Comparison of ENCODE assay signal across 19 cellular contexts in the genomic region with DNA sequence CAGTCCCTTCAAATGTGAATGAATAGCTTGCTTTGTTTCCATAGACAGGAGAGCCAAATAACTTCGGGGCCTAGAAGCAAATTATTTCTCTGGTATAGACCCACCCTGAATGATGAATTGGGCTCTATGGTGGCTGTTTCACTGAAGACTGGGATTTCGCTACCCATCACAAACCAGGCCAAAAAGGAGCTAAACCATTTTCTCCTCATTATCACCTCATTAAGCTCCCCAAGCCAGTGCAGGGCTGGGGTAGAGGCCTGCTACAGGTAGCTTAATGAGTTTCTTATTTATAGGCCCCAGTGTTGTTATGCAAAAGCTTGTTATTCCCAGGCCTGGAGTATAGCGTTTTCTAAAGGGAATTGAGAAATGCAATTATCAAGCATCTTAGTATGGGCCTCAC.
A peak's percentile ranks its signal among the peaks of the same experiment; 100 is the strongest.
DNase-seq lines count a peak whose midpoint lies in the region; ATAC-seq and TF ChIP-seq lines count a peak whose summit lies in the region.
"Had no signal": no experiment of that assay in that cellular context is flagged by ENCODE, and none has a peak within 500 bp of the region (broad histone marks: within the 10 kb centered on the region; RNA-seq: fewer than 3 reads in every experiment).

No MANE protein-coding gene starts in this region.

- POLR2A ChIA-PET in WTC11 (lab: Charles Lee) = no interaction called here

- H3K4me3 Mint-ChIP-seq in GM23338 = no peak overlapping the region
- H3K4me3 Mint-ChIP-seq in WTC11 = no peak overlapping the region
- H3K4me3 Mint-ChIP-seq in activated naive CD8-positive, alpha-beta T cell treated with anti-CD3 and anti-CD28 coated beads for 36 hours = no peak overlapping the region
- H3K4me3 Mint-ChIP-seq: B cell; CD8-positive, alpha-beta T cell had no signal

- H3K36me3 Mint-ChIP-seq in GM23338 (ENCODE audit: low read depth) (no peaks in the 10 kb centered on the region), WTC11 (no peaks in the 10 kb centered on the region)
- no peaks in the 10 kb centered on the region for H3K36me3 Mint-ChIP-seq in activated naive CD8-positive, alpha-beta T cell treated with anti-CD3 and anti-CD28 coated beads for 36 hours
- H3K36me3 Mint-ChIP-seq: CD8-positive, alpha-beta T cell had no signal

- H3K4me1 Mint-ChIP-seq in GM23338 (peaks cover 12% of the 10 kb centered on the region), WTC11 (peaks cover 19% of the 10 kb centered on the region)
- no peaks in the 10 kb centered on the region for H3K4me1 Mint-ChIP-seq in activated naive CD8-positive, alpha-beta T cell treated with anti-CD3 and anti-CD28 coated beads for 36 hours
- H3K4me1 Mint-ChIP-seq: B cell had no signal

- H3K27ac Mint-ChIP-seq in GM23338 (no peak overlapping the region), WTC11 (no peak overlapping the region)
- H3K27ac Mint-ChIP-seq in activated naive CD8-positive, alpha-beta T cell treated with anti-CD3 and anti-CD28 coated beads for 36 hours = no peak overlapping the region
- H3K27ac Mint-ChIP-seq: B cell; CD8-positive, alpha-beta T cell had no signal

- in situ Hi-C loops in brain microvascular endothelial cell (cut with HindIII; ENCODE audit: low pct_ligation_motif_present, low sequenced_read_pairs) = no loop called here

- H3K4me1 ChIP-seq in GM23338 (ENCODE audit: insufficient read depth) = peaks cover 17% of the 10 kb centered on the region
- H3K4me1 ChIP-seq: BLaER1 treated with 17β-estradiol and CSF1 and Interleukin-3, amounts not matched to agents 10 nM and 100 nM had no signal

- H3K36me3 ChIP-seq in GM23338 (ENCODE audit: insufficient read depth) (no peaks in the 10 kb centered on the region), brain microvascular endothelial cell (replicated peaks) (no peaks in the 10 kb centered on the region)
- H3K36me3 ChIP-seq: BLaER1 treated with 17β-estradiol and CSF1 and Interleukin-3, amounts not matched to agents 10 nM and 100 nM had no signal

- H3K27me3 Mint-ChIP-seq in GM23338 (ENCODE audit: insufficient read depth, low read depth, poor library complexity) = peaks cover 3% of the 10 kb centered on the region
- H3K27me3 Mint-ChIP-seq in WTC11 (ENCODE audit: low read depth) = peaks cover 25% of the 10 kb centered on the region
- no peaks in the 10 kb centered on the region for H3K27me3 Mint-ChIP-seq in activated naive CD8-positive, alpha-beta T cell treated with anti-CD3 and anti-CD28 coated beads for 36 hours
- H3K27me3 Mint-ChIP-seq: B cell had no signal

- DNase-seq in GM23338 (ENCODE audit: low spot score) = peak; percentile 27
- no peak for DNase-seq in WTC11 (ENCODE audit: low spot score)
- peak; percentile 29 for DNase-seq in iPS-NIHi7 (ENCODE audit: extremely low spot score)
- no peak for DNase-seq in brain microvascular endothelial cell
- DNase-seq in DMS79 treated with DMSO at 0.1 percent for 48 hours (lab: John Stamatoyannopoulos, UW) = no peak
- no peak for DNase-seq in activated naive CD8-positive, alpha-beta T cell treated with anti-CD3 and anti-CD28 coated beads for 36 hours
- DNase-seq: 8988T; Calu3; CD8-positive, alpha-beta T cell; DND-41; EL; GOT3; HCEC 1CT; IMR-90 had no signal

- H3K27me3 ChIP-seq in GM23338 (ENCODE audit: insufficient read depth) = no peaks in the 10 kb centered on the region
- no peaks in the 10 kb centered on the region for H3K27me3 ChIP-seq in brain microvascular endothelial cell (replicated peaks)
- H3K27me3 ChIP-seq: BLaER1 treated with 17β-estradiol and CSF1 and Interleukin-3, amounts not matched to agents 10 nM and 100 nM had no signal

- H2AFZ ChIP-seq in GM23338 = no peak overlapping the region

- peak; percentile 67 for ATAC-seq in GM23338
- ATAC-seq in WTC11 = peak; percentile 76
- no peak for ATAC-seq in GM19324 (IDR thresholded peaks at IDR 0.05; ENCODE audit: low FRiP score, unreplicated experiment)
- ATAC-seq: CD8-positive, alpha-beta T cell; K562 had no signal

- 0 out of 2 replicates have a peak, but pooled peaks cover 4% of the 10 kb centered on the region for H3K9me2 ChIP-seq in GM23338 (ENCODE audit: insufficient read depth)

- TF ChIP-seq CTCF in GM23338 (conservative IDR thresholded peaks at IDR 0.05; ENCODE audit: low read depth in 2 of 2) = no peak
- TF ChIP-seq CTCF in WTC11 (IDR thresholded peaks at IDR 0.05) = no peak
- TF ChIP-seq CTCF in brain microvascular endothelial cell (IDR thresholded peaks at IDR 0.05; ENCODE audit: low read depth, low read length, missing control alignments) = no peak

- H3K27ac ChIP-seq in GM23338 (ENCODE audit: low read depth) (no peak overlapping the region), brain microvascular endothelial cell (no peak overlapping the region)
- H3K27ac ChIP-seq: BLaER1 treated with 17β-estradiol and CSF1 and Interleukin-3, amounts not matched to agents 10 nM and 100 nM; HL-60 had no signal

- H3K4me3 ChIP-seq in GM23338 (no peak overlapping the region), brain microvascular endothelial cell (ENCODE audit: low read depth, low read length) (no peak overlapping the region)
- H3K4me3 ChIP-seq: BLaER1 treated with 17β-estradiol and CSF1 and Interleukin-3, amounts not matched to agents 10 nM and 100 nM; K562 had no signal

- H3F3A ChIP-seq in GM23338 (replicated peaks; ENCODE audit: low read depth) = no peaks in the 10 kb centered on the region

- H3K4me2 ChIP-seq in GM23338 = peak overlapping the region; percentile 24
- H3K4me2 ChIP-seq: BLaER1 treated with 17β-estradiol and CSF1 and Interleukin-3, amounts not matched to agents 10 nM and 100 nM had no signal

- no peaks in the 10 kb centered on the region for H4K20me1 ChIP-seq in GM23338 (replicated peaks; ENCODE audit: insufficient read depth)
- H4K20me1 ChIP-seq: BLaER1 treated with 17β-estradiol and CSF1 and Interleukin-3, amounts not matched to agents 10 nM and 100 nM had no signal

- no peaks in the 10 kb centered on the region for H3K79me2 ChIP-seq in GM23338 (replicated peaks; ENCODE audit: insufficient read depth)

- H3K9me3 Mint-ChIP-seq in GM23338 = no peaks in the 10 kb centered on the region
- H3K9me3 Mint-ChIP-seq in WTC11 = peaks cover 6% of the 10 kb centered on the region
- H3K9me3 Mint-ChIP-seq in activated naive CD8-positive, alpha-beta T cell treated with anti-CD3 and anti-CD28 coated beads for 36 hours = peaks cover 1% of the 10 kb centered on the region

- CTCF ChIA-PET in WTC11 (lab: Charles Lee) = interaction anchor here (0.6 to 1.2 kb wide), 4 partner anchors 13 to 751 kb away, joined by 3 to 5 read pairs (median 4); no protein-coding TSS in a partner anchor

TF ChIP-seq in WTC11, 78 proteins besides CTCF, POLR2A, EP300 and RAD21:
- TF ChIP-seq ZNF671 (CRISPR knock-in tag; IDR thresholded peaks at IDR 0.05) (no peak), SMAD4 (CRISPR knock-in tag; IDR thresholded peaks at IDR 0.05) (no peak), CREM (CRISPR knock-in tag; IDR thresholded peaks at IDR 0.05) (no peak), ZNF416 (CRISPR knock-in tag; IDR thresholded peaks at IDR 0.05) (no peak), ZNF423 (CRISPR knock-in tag; IDR thresholded peaks at IDR 0.05) (no peak), OVOL2 (CRISPR knock-in tag; IDR thresholded peaks at IDR 0.05; ENCODE audit: borderline replicate concordance) (no peak), FOXP1 (CRISPR knock-in tag; IDR thresholded peaks at IDR 0.05; ENCODE audit: borderline replicate concordance) (no peak), JUN (CRISPR knock-in tag; IDR thresholded peaks at IDR 0.05) (no peak), ATF1 (CRISPR knock-in tag; IDR thresholded peaks at IDR 0.05) (no peak), TCF7 (CRISPR knock-in tag; IDR thresholded peaks at IDR 0.05; ENCODE audit: low read depth) (no peak)
- TF ChIP-seq, protein P1, sequence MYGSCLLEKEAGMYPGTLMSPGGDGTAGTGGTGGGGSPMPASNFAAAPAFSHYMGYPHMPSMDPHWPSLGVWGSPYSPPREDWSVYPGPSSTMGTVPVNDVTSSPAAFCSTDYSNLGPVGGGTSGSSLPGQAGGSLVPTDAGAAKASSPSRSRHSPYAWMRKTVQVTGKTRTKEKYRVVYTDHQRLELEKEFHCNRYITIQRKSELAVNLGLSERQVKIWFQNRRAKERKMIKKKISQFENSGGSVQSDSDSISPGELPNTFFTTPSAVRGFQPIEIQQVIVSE (CRISPR knock-in tag; IDR thresholded peaks at IDR 0.05; ENCODE audit: borderline replicate concordance) = no peak
- TF ChIP-seq, protein P2, sequence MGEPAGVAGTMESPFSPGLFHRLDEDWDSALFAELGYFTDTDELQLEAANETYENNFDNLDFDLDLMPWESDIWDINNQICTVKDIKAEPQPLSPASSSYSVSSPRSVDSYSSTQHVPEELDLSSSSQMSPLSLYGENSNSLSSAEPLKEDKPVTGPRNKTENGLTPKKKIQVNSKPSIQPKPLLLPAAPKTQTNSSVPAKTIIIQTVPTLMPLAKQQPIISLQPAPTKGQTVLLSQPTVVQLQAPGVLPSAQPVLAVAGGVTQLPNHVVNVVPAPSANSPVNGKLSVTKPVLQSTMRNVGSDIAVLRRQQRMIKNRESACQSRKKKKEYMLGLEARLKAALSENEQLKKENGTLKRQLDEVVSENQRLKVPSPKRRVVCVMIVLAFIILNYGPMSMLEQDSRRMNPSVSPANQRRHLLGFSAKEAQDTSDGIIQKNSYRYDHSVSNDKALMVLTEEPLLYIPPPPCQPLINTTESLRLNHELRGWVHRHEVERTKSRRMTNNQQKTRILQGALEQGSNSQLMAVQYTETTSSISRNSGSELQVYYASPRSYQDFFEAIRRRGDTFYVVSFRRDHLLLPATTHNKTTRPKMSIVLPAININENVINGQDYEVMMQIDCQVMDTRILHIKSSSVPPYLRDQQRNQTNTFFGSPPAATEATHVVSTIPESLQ (CRISPR knock-in tag; IDR thresholded peaks at IDR 0.05) = no peak

Comparison
In these comparisons a context has a peak if more than half of its experiments do, and no peak if none do; other contexts are left out.
1. DNase-seq: peak in GM23338 (single experiment) and iPS-NIHi7 (single experiment); none in WTC11 (single experiment), brain microvascular endothelial cell (single experiment), DMS79 treated with DMSO at 0.1 percent for 48 hours (single experiment) and activated naive CD8-positive, alpha-beta T cell treated with anti-CD3 and anti-CD28 coated beads for 36 hours (single experiment).